Comparison of ENCODE assay signal across 29 cellular contexts in genomic region chr1:3571263-3571662, GRCh38.
"Had no signal": no experiment of that assay in that cellular context is flagged by ENCODE, and none has a peak within 500 bp of the region (broad histone marks: within the 10 kb centered on the region; RNA-seq: fewer than 3 reads in every experiment).

No MANE protein-coding gene starts in this region.

- H3K27me3 ChIP-seq: ascending aorta, brain microvascular endothelial cell, breast epithelium had no signal

- DNase-seq: activated B cell treated with CpG ODN at 0.5 μM for 24 hours; activated CD4-positive, alpha-beta memory T cell treated with anti-CD3 and anti-CD28 coated beads for 36 hours; activated CD4-positive, alpha-beta T cell treated with anti-CD3 and anti-CD28 coated beads for 4 hours; activated CD4-positive, alpha-beta T cell treated with anti-CD3 and anti-CD28 coated beads, Interleukin-2, amount 10 ng/mL, durations not matched to agents 24 days and 14 days; activated CD4-positive, alpha-beta T cell treated with anti-CD3 and anti-CD28 coated beads, Interleukin-2, amount 50 U/mL, for 1 hour; activated CD4-positive, alpha-beta T cell treated with anti-CD3 and anti-CD28 coated beads, Interleukin-2, amount 50 U/mL, for 4 hours; activated CD4-positive, CD25-positive, alpha-beta regulatory T cell treated with anti-CD3 and anti-CD28 coated beads, Interleukin-2, amount 50 U/mL, for 72 hours; activated CD8-positive, alpha-beta memory T cell treated with anti-CD3 and anti-CD28 coated beads for 24 hours; activated CD8-positive, alpha-beta memory T cell treated with anti-CD3 and anti-CD28 coated beads, Interleukin-2, amount 10 ng/mL, durations not matched to agents 7 days and 5 days; activated CD8-positive, alpha-beta memory T cell treated with anti-CD3 and anti-CD28 coated beads, Interleukin-2, amount 50 U/mL, for 48 hours; activated CD8-positive, alpha-beta T cell treated with anti-CD3 and anti-CD28 coated beads, Interleukin-2, amount 10 ng/mL, durations not matched to agents 7 days and 5 days; activated effector memory CD4-positive, alpha-beta T cell treated with Interleukin-2 at 50 U/mL for 16 hours; activated gamma-delta T cell; activated naive CD4-positive, alpha-beta T cell treated with anti-CD3 and anti-CD28 coated beads, Interleukin-2, amount 10 ng/mL, durations not matched to agents 7 days and 5 days; activated naive CD4-positive, alpha-beta T cell treated with Interleukin-2 at 50 U/mL for 16 hours; activated naive CD8-positive, alpha-beta T cell treated with anti-CD3 and anti-CD28 coated beads, Interleukin-2, amount 10 ng/mL, durations not matched to agents 7 days and 5 days; activated naive CD8-positive, alpha-beta T cell treated with anti-CD3 and anti-CD28 coated beads, Interleukin-2, amount 50 U/mL, for 24 hours; activated T-cell treated with anti-CD3 and anti-CD28 coated beads, Interleukin-2, amount 50 U/mL, for 24 hours; activated T-cell treated with anti-CD3 and anti-CD28 coated beads, Interleukin-2, amount 50 U/mL, for 48 hours; amygdala; anterior cingulate cortex; brain microvascular endothelial cell; central memory CD4-positive, alpha-beta T cell; T-helper 17 cell; T-helper 9 cell had no signal

- H3K36me3 ChIP-seq: ascending aorta, brain microvascular endothelial cell, breast epithelium had no signal

- H3K4me3 ChIP-seq: ascending aorta, breast epithelium had no signal

- H3K9me3 ChIP-seq: ascending aorta, breast epithelium had no signal

- H3K27ac ChIP-seq: ascending aorta, brain microvascular endothelial cell, breast epithelium, VCaP had no signal

- H3K4me1 ChIP-seq: breast epithelium had no signal

- ATAC-seq: activated CD8-positive, alpha-beta memory T cell treated with anti-CD3 and anti-CD28 coated beads, Interleukin-2, amount 10 ng/mL, durations not matched to agents 7 days and 5 days; activated CD8-positive, alpha-beta T cell treated with anti-CD3 and anti-CD28 coated beads, Interleukin-2, amount 10 ng/mL, durations not matched to agents 7 days and 5 days; activated naive CD8-positive, alpha-beta T cell treated with anti-CD3 and anti-CD28 coated beads, Interleukin-2, amount 50 U/mL, for 24 hours; T-helper 17 cell had no signal

- FAIRE-seq: TTC549 had no signal
